Comparison of ENCODE assay signal across 1 cellular context in genomic region chr1:156212130-156212529, GRCh38.
TF ChIP-seq lines count a peak whose summit lies in the region.

No MANE protein-coding gene starts in this region.

TF ChIP-seq in endothelial cell of umbilical vein, 7 proteins besides CTCF, POLR2A, EP300 and RAD21:
- TF ChIP-seq MYC (IDR thresholded peaks at IDR 0.05; ENCODE audit: low read depth, low read length) (no peak), JUN (IDR thresholded peaks at IDR 0.05; ENCODE audit: borderline replicate concordance, insufficient read depth, insufficient read length, low read depth) (no peak), POLR2AphosphoS5 (IDR thresholded peaks at IDR 0.05; ENCODE audit: insufficient read depth, low read depth, low read length) (no peak), GATA2 (IDR thresholded peaks at IDR 0.05; ENCODE audit: insufficient read depth, insufficient read length, low read depth, low read length) (no peak), EZH2 (IDR thresholded peaks at IDR 0.05; ENCODE audit: borderline replicate concordance, low read depth, low read length, severe bottlenecking) (no peak), MAX (IDR thresholded peaks at IDR 0.05; ENCODE audit: insufficient read depth, insufficient read length) (no peak), FOS (IDR thresholded peaks at IDR 0.05; ENCODE audit: borderline replicate concordance, insufficient read depth, low read length) (no peak)
